ENCODE assay signal across 8 cellular contexts in genomic region chr4:142282870-142283431, GRCh38.
DNase-seq lines count a peak whose midpoint lies in the region; ATAC-seq, FAIRE-seq and TF ChIP-seq lines count a peak whose summit lies in the region.

No MANE protein-coding gene starts in this region.

- H3K9me3 ChIP-seq in CD8-positive, alpha-beta T cell (ENCODE audit: low read length), result no peaks in the 10 kb centered on the region
- no peaks in the 10 kb centered on the region for H3K9me3 ChIP-seq in astrocyte (ENCODE audit: insufficient read depth, low read depth, low read length)

- peak; percentile 34 for ATAC-seq in CD8-positive, alpha-beta T cell
- ATAC-seq in GM21367 (IDR thresholded peaks at IDR 0.05; ENCODE audit: unreplicated experiment), result peak; percentile 47
- no peak for ATAC-seq in GM18868 (IDR thresholded peaks at IDR 0.05; ENCODE audit: unreplicated experiment)

- no peak overlapping the region for H3K4me2 ChIP-seq in astrocyte (ENCODE audit: low read length)

- no peaks in the 10 kb centered on the region for H4K20me1 ChIP-seq in astrocyte (ENCODE audit: insufficient read depth, low read length)

- no peaks in the 10 kb centered on the region for H3K27me3 ChIP-seq in CD8-positive, alpha-beta T cell (ENCODE audit: insufficient read depth, low read length)
- H3K27me3 ChIP-seq in astrocyte (ENCODE audit: insufficient read depth, low read length), result no peaks in the 10 kb centered on the region

- no peak overlapping the region for H3K4me3 ChIP-seq in CD8-positive, alpha-beta T cell (ENCODE audit: low read depth, low read length)
- H3K4me3 ChIP-seq in astrocyte (ENCODE audit: insufficient read depth, low read depth, low read length), result no peak overlapping the region

- H3K36me3 ChIP-seq in CD8-positive, alpha-beta T cell (ENCODE audit: insufficient read depth, low read length), result no peaks in the 10 kb centered on the region
- no peaks in the 10 kb centered on the region for H3K36me3 ChIP-seq in astrocyte (ENCODE audit: insufficient read depth, low read length)

- peaks cover 20% of the 10 kb centered on the region for H3K4me1 Mint-ChIP-seq in CD8-positive, alpha-beta T cell (ENCODE audit: low read depth)
- peaks cover 11% of the 10 kb centered on the region for H3K4me1 Mint-ChIP-seq in astrocyte (ENCODE audit: low read depth, unreplicated experiment)

- H3K9me3 Mint-ChIP-seq in CD8-positive, alpha-beta T cell, result no peaks in the 10 kb centered on the region
- H3K9me3 Mint-ChIP-seq in astrocyte (ENCODE audit: unreplicated experiment), result no peaks in the 10 kb centered on the region

- H3K27ac ChIP-seq in CD8-positive, alpha-beta T cell (ENCODE audit: low read depth, low read length), result no peak overlapping the region
- H3K27ac ChIP-seq in astrocyte (ENCODE audit: low read depth, low read length), result no peak overlapping the region

- H3K4me1 ChIP-seq in CD8-positive, alpha-beta T cell (ENCODE audit: insufficient read depth, low read length), result peaks cover 7% of the 10 kb centered on the region
- no peaks in the 10 kb centered on the region for H3K4me1 ChIP-seq in astrocyte (ENCODE audit: insufficient read depth, low read length)

- no peak for FAIRE-seq in astrocyte (lab: Jason Lieb, UNC)

- no peak overlapping the region for H2AFZ ChIP-seq in astrocyte (ENCODE audit: low read depth, low read length)

- no peak overlapping the region for H3K27ac Mint-ChIP-seq in CD8-positive, alpha-beta T cell
- H3K27ac Mint-ChIP-seq in astrocyte (ENCODE audit: unreplicated experiment), result no peak overlapping the region

- POLR2A ChIA-PET in CD8-positive, alpha-beta T cell (lab: Charles Lee), result no interaction called here

- no peak overlapping the region for H3K4me3 Mint-ChIP-seq in CD8-positive, alpha-beta T cell
- H3K4me3 Mint-ChIP-seq in astrocyte (ENCODE audit: unreplicated experiment), result no peak overlapping the region

- TF ChIP-seq CTCF in CD8-positive, alpha-beta T cell (IDR thresholded peaks at IDR 0.05), result peak; percentile 78
- TF ChIP-seq CTCF in astrocyte (IDR thresholded peaks at IDR 0.05; ENCODE audit: insufficient read depth, low read depth, low read length), result peak; percentile 37

- DNase-seq in CD8-positive, alpha-beta T cell, result peak in 3 of 7 experiments; percentile 12 to 34 (median 15)
- DNase-seq in astrocyte (ENCODE audit: low read depth) (no peak), medulla oblongata (ENCODE audit: extremely low spot score) (peak; percentile 39), NCI-H1417 (lab: John Stamatoyannopoulos, UW) (no peak), C1 segment of cervical spinal cord (lab: John Stamatoyannopoulos, UW) (no peak), RPMI8226 (no peak)

- H3K27me3 Mint-ChIP-seq in CD8-positive, alpha-beta T cell (ENCODE audit: low read depth), result no peaks in the 10 kb centered on the region
- no peaks in the 10 kb centered on the region for H3K27me3 Mint-ChIP-seq in astrocyte (ENCODE audit: low read depth, unreplicated experiment)

- H3K36me3 Mint-ChIP-seq in CD8-positive, alpha-beta T cell, result peaks cover 6% of the 10 kb centered on the region
- no peaks in the 10 kb centered on the region for H3K36me3 Mint-ChIP-seq in astrocyte (ENCODE audit: low read depth, unreplicated experiment)

- no peaks in the 10 kb centered on the region for H3K79me2 ChIP-seq in astrocyte (ENCODE audit: insufficient read depth, low read length)

- H3K9ac ChIP-seq in astrocyte (ENCODE audit: low read length), result no peak overlapping the region

- CTCF ChIA-PET in CD8-positive, alpha-beta T cell (lab: Charles Lee), result interaction anchor here (0.7 to 3.5 kb wide), 28 partner anchors 8 to 565 kb away, joined by 3 to 30 read pairs (median 4); no protein-coding TSS in a partner anchor

- intact Hi-C loops in CD8-positive, alpha-beta T cell (cut with DNase I, micrococcal nuclease), result loop anchor here (1.0 to 5.0 kb wide), 7 partner anchors 34 to 563 kb away; partner anchors contain the start of gene INPP4B (in 1 of the 2)
